ENCODE assay signal across 1 cellular context in the genomic region with DNA sequence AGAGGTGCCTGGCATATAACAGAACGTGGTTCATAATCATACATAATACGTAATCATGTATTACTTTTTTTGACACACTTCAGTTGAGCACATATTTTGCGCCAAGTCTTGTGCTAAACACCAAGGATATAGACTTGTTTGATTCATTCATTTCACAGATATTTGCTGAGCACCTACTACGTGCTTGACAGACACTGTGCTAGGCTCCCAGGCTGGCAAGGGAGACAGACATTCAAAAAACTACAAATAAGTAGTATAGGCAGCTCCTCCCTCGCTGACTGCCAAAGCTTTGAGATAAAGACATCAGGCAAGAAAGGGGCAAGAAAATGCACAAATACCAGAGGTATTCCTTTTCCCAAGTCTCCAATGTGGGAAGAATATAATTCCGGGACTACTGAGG.
TF ChIP-seq lines count a peak whose summit lies in the region.

No MANE protein-coding gene starts in this region.

TF ChIP-seq in H1, 55 proteins besides CTCF, POLR2A, EP300 and RAD21 (continued from another document):
- TF ChIP-seq, protein P1, sequence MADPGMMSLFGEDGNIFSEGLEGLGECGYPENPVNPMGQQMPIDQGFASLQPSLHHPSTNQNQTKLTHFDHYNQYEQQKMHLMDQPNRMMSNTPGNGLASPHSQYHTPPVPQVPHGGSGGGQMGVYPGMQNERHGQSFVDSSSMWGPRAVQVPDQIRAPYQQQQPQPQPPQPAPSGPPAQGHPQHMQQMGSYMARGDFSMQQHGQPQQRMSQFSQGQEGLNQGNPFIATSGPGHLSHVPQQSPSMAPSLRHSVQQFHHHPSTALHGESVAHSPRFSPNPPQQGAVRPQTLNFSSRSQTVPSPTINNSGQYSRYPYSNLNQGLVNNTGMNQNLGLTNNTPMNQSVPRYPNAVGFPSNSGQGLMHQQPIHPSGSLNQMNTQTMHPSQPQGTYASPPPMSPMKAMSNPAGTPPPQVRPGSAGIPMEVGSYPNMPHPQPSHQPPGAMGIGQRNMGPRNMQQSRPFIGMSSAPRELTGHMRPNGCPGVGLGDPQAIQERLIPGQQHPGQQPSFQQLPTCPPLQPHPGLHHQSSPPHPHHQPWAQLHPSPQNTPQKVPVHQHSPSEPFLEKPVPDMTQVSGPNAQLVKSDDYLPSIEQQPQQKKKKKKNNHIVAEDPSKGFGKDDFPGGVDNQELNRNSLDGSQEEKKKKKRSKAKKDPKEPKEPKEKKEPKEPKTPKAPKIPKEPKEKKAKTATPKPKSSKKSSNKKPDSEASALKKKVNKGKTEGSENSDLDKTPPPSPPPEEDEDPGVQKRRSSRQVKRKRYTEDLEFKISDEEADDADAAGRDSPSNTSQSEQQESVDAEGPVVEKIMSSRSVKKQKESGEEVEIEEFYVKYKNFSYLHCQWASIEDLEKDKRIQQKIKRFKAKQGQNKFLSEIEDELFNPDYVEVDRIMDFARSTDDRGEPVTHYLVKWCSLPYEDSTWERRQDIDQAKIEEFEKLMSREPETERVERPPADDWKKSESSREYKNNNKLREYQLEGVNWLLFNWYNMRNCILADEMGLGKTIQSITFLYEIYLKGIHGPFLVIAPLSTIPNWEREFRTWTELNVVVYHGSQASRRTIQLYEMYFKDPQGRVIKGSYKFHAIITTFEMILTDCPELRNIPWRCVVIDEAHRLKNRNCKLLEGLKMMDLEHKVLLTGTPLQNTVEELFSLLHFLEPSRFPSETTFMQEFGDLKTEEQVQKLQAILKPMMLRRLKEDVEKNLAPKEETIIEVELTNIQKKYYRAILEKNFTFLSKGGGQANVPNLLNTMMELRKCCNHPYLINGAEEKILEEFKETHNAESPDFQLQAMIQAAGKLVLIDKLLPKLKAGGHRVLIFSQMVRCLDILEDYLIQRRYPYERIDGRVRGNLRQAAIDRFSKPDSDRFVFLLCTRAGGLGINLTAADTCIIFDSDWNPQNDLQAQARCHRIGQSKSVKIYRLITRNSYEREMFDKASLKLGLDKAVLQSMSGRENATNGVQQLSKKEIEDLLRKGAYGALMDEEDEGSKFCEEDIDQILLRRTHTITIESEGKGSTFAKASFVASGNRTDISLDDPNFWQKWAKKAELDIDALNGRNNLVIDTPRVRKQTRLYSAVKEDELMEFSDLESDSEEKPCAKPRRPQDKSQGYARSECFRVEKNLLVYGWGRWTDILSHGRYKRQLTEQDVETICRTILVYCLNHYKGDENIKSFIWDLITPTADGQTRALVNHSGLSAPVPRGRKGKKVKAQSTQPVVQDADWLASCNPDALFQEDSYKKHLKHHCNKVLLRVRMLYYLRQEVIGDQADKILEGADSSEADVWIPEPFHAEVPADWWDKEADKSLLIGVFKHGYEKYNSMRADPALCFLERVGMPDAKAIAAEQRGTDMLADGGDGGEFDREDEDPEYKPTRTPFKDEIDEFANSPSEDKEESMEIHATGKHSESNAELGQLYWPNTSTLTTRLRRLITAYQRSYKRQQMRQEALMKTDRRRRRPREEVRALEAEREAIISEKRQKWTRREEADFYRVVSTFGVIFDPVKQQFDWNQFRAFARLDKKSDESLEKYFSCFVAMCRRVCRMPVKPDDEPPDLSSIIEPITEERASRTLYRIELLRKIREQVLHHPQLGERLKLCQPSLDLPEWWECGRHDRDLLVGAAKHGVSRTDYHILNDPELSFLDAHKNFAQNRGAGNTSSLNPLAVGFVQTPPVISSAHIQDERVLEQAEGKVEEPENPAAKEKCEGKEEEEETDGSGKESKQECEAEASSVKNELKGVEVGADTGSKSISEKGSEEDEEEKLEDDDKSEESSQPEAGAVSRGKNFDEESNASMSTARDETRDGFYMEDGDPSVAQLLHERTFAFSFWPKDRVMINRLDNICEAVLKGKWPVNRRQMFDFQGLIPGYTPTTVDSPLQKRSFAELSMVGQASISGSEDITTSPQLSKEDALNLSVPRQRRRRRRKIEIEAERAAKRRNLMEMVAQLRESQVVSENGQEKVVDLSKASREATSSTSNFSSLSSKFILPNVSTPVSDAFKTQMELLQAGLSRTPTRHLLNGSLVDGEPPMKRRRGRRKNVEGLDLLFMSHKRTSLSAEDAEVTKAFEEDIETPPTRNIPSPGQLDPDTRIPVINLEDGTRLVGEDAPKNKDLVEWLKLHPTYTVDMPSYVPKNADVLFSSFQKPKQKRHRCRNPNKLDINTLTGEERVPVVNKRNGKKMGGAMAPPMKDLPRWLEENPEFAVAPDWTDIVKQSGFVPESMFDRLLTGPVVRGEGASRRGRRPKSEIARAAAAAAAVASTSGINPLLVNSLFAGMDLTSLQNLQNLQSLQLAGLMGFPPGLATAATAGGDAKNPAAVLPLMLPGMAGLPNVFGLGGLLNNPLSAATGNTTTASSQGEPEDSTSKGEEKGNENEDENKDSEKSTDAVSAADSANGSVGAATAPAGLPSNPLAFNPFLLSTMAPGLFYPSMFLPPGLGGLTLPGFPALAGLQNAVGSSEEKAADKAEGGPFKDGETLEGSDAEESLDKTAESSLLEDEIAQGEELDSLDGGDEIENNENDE (IDR thresholded peaks at IDR 0.05; ENCODE audit: insufficient replicate concordance, low read length), result no peak
- no peak for TF ChIP-seq USF2 (IDR thresholded peaks at IDR 0.05; ENCODE audit: low read length)
- no peak for TF ChIP-seq JUN (IDR thresholded peaks at IDR 0.05; ENCODE audit: low read depth, low read length)
- TF ChIP-seq CTBP2 (IDR thresholded peaks at IDR 0.05; ENCODE audit: borderline replicate concordance, insufficient read depth, insufficient read length, low read length), result no peak
- TF ChIP-seq TEAD4 (IDR thresholded peaks at IDR 0.05; ENCODE audit: low read depth, low read length), result no peak
